ENCODE assay signal across 24 cellular contexts in genomic region chr13:22193070-22193469, GRCh38.
A peak's percentile ranks its signal among the peaks of the same experiment; 100 is the strongest.
DNase-seq lines count a peak whose midpoint lies in the region; ATAC-seq, FAIRE-seq and TF ChIP-seq lines count a peak whose summit lies in the region.
"Had no signal": no experiment of that assay in that cellular context is flagged by ENCODE, and none has a peak within 500 bp of the region (broad histone marks: within the 10 kb centered on the region; RNA-seq: fewer than 3 reads in every experiment).

No MANE protein-coding gene starts in this region.

- DNase-seq in activated CD8-positive, alpha-beta T cell treated with anti-CD3 and anti-CD28 coated beads for 36 hours, result peak; percentile 29
- DNase-seq in activated CD8-positive, alpha-beta T cell treated with anti-CD3 and anti-CD28 coated beads, Interleukin-2, amount 10 ng/mL, durations not matched to agents 7 days and 5 days, result no peak
- DNase-seq in GM12878 (ENCODE audit: low read depth, low spot score) (no peak), smooth muscle cell (lab: John Stamatoyannopoulos, UW; ENCODE audit: unreplicated experiment) (no peak)
- DNase-seq: CD8-positive, alpha-beta memory T cell; HCEC 1CT; KBM-7; NCI-H1105; NCI-H146; NCI-H2029; NCI-H2227 treated with DMSO at 0.1 percent for 48 hours; NCI-H510A treated with DMSO at 0.1 percent for 48 hours; NCI-H748 treated with DMSO at 0.1 percent for 48 hours; PC-9; SHP77 treated with DMSO at 0.1 percent for 48 hours had no signal

- H3K27ac ChIP-seq in GM12878 (ENCODE audit: control insufficient read depth, insufficient read depth) (no peak overlapping the region), smooth muscle cell (ENCODE audit: low read depth) (no peak overlapping the region)
- H3K27ac ChIP-seq: C4-2B, PC-9, RWPE1, SK-N-MC had no signal

- no peaks in the 10 kb centered on the region for H3K36me3 Mint-ChIP-seq in activated CD8-positive, alpha-beta T cell treated with anti-CD3 and anti-CD28 coated beads for 36 hours (ENCODE audit: low read depth)
- no peaks in the 10 kb centered on the region for H3K36me3 Mint-ChIP-seq in activated CD8-positive, alpha-beta T cell treated with anti-CD3 and anti-CD28 coated beads, Interleukin-2, amount 10 ng/mL, durations not matched to agents 7 days and 5 days (ENCODE audit: low read depth)

- intact Hi-C loops in activated CD8-positive, alpha-beta T cell treated with anti-CD3 and anti-CD28 coated beads for 36 hours (cut with micrococcal nuclease), result no loop called here
- intact Hi-C loops in GM12878 (cut with micrococcal nuclease; ENCODE audit: unreplicated experiment), result no loop called here

- H3K36me3 ChIP-seq in GM12878 (ENCODE audit: control insufficient read depth in 2 of 2, insufficient read depth in 2 of 2, low read length in 1 of 2) (no peaks in the 10 kb centered on the region), smooth muscle cell (ENCODE audit: low read depth) (no peaks in the 10 kb centered on the region)

- TF ChIP-seq RAD21 in GM12878 (IDR thresholded peaks at IDR 0.05; ENCODE audit: insufficient read depth, low read depth, low read length), result no peak

- peak; percentile 68 for ATAC-seq in activated CD8-positive, alpha-beta T cell treated with anti-CD3 and anti-CD28 coated beads for 36 hours
- ATAC-seq in activated CD8-positive, alpha-beta T cell treated with anti-CD3 and anti-CD28 coated beads, Interleukin-2, amount 10 ng/mL, durations not matched to agents 7 days and 5 days, result no peak
- ATAC-seq in GM18867 (IDR thresholded peaks at IDR 0.05; ENCODE audit: unreplicated experiment) (peak; percentile 48), HG03039 (IDR thresholded peaks at IDR 0.05; ENCODE audit: unreplicated experiment) (peak; percentile 59), GM12878 (no peak), GM21528 (IDR thresholded peaks at IDR 0.05; ENCODE audit: low FRiP score, unreplicated experiment) (no peak), HG03025 (IDR thresholded peaks at IDR 0.05; ENCODE audit: low FRiP score, unreplicated experiment) (no peak)
- ATAC-seq: GM23338 had no signal

- no peak for FAIRE-seq in GM12878 (lab: Jason Lieb, UNC)
- FAIRE-seq: G401.6 had no signal

- H3K4me3 Mint-ChIP-seq in activated CD8-positive, alpha-beta T cell treated with anti-CD3 and anti-CD28 coated beads for 36 hours, result no peak overlapping the region
- H3K4me3 Mint-ChIP-seq in activated CD8-positive, alpha-beta T cell treated with anti-CD3 and anti-CD28 coated beads, Interleukin-2, amount 10 ng/mL, durations not matched to agents 7 days and 5 days, result no peak overlapping the region
- H3K4me3 Mint-ChIP-seq: CD8-positive, alpha-beta memory T cell; GM23338 had no signal

- TF ChIP-seq POLR2A in GM12878 (IDR thresholded peaks at IDR 0.05; ENCODE audit: low read depth, low read length), result no peak

- SMC1A ChIA-PET in GM12878 (lab: Charles Lee; ENCODE audit: uncharacterized antibody, unreplicated experiment), result interaction anchor here (1.2 kb wide), 1 partner anchor 32 kb away, joined by 3 read pairs; no protein-coding TSS in a partner anchor

- RAD21 ChIA-PET in GM12878 (lab: Charles Lee; ENCODE audit: unreplicated experiment), result no interaction called here

- H3K9me3 ChIP-seq in GM12878 (replicated peaks; ENCODE audit: control insufficient read depth, insufficient read depth, low read length) (no peaks in the 10 kb centered on the region; the same call in 2 of the 3 replicates), smooth muscle cell (replicated peaks; ENCODE audit: low read depth) (no peaks in the 10 kb centered on the region)

- H3K27me3 ChIP-seq in GM12878 (replicated peaks in 1 of 2; ENCODE audit: control insufficient read depth in 2 of 2, insufficient read depth in 2 of 2, low read length in 1 of 2) (no peaks in the 10 kb centered on the region), smooth muscle cell (ENCODE audit: low read depth) (no peaks in the 10 kb centered on the region)

- H3K4me2 ChIP-seq in GM12878 (ENCODE audit: control insufficient read depth, insufficient read depth), result no peak overlapping the region
- no peak overlapping the region for H3K4me2 ChIP-seq in smooth muscle cell
- H3K4me2 ChIP-seq: GM23338, PC-9 had no signal

- no TSS peak for BruUV-seq in GM12878 (replicated peaks; lab: Mats Ljungman, UMichigan)

- H3F3A ChIP-seq in smooth muscle cell (ENCODE audit: low read depth), result peaks cover 6% of the 10 kb centered on the region

- H3K79me2 ChIP-seq in GM12878 (ENCODE audit: control insufficient read depth, insufficient read depth, low read length) (no peaks in the 10 kb centered on the region), smooth muscle cell (ENCODE audit: low read depth) (no peaks in the 10 kb centered on the region)

- H3K4me1 ChIP-seq in GM12878 (ENCODE audit: control insufficient read depth, insufficient read depth, low read length) (no peaks in the 10 kb centered on the region), smooth muscle cell (ENCODE audit: low read depth) (peaks cover under 1% of the 10 kb centered on the region)

- TF ChIP-seq EP300 in GM12878 (IDR thresholded peaks at IDR 0.05; ENCODE audit: borderline replicate concordance in 1 of 2, control insufficient read depth in 1 of 2, low read depth in 2 of 2, low read length in 2 of 2), result no peak

- H3K27me3 Mint-ChIP-seq in activated CD8-positive, alpha-beta T cell treated with anti-CD3 and anti-CD28 coated beads for 36 hours, result no peaks in the 10 kb centered on the region
- H3K27me3 Mint-ChIP-seq in activated CD8-positive, alpha-beta T cell treated with anti-CD3 and anti-CD28 coated beads, Interleukin-2, amount 10 ng/mL, durations not matched to agents 7 days and 5 days (ENCODE audit: low read depth), result no peaks in the 10 kb centered on the region
- H3K27me3 Mint-ChIP-seq: CD8-positive, alpha-beta memory T cell had no signal

- no peak overlapping the region for H3K9ac ChIP-seq in GM12878 (ENCODE audit: control insufficient read depth, insufficient read depth, low read length)
- no peak overlapping the region for H3K9ac ChIP-seq in smooth muscle cell (ENCODE audit: low read depth)

- CTCF ChIA-PET in activated CD8-positive, alpha-beta T cell treated with anti-CD3 and anti-CD28 coated beads for 36 hours (lab: Charles Lee), result no interaction called here
- CTCF ChIA-PET in activated CD8-positive, alpha-beta T cell treated with anti-CD3 and anti-CD28 coated beads, Interleukin-2, amount 10 ng/mL, durations not matched to agents 7 days and 5 days (lab: Charles Lee), result no interaction called here
- CTCF ChIA-PET in GM12878 (lab: Yijun Ruan, JAX), result no interaction called here

- H3K27ac Mint-ChIP-seq in activated CD8-positive, alpha-beta T cell treated with anti-CD3 and anti-CD28 coated beads for 36 hours, result no peak overlapping the region
- no peak overlapping the region for H3K27ac Mint-ChIP-seq in activated CD8-positive, alpha-beta T cell treated with anti-CD3 and anti-CD28 coated beads, Interleukin-2, amount 10 ng/mL, durations not matched to agents 7 days and 5 days
- H3K27ac Mint-ChIP-seq: CD8-positive, alpha-beta memory T cell; GM23338 had no signal

- H3K9me3 Mint-ChIP-seq in activated CD8-positive, alpha-beta T cell treated with anti-CD3 and anti-CD28 coated beads for 36 hours, result no peaks in the 10 kb centered on the region
- H3K9me3 Mint-ChIP-seq in activated CD8-positive, alpha-beta T cell treated with anti-CD3 and anti-CD28 coated beads, Interleukin-2, amount 10 ng/mL, durations not matched to agents 7 days and 5 days (ENCODE audit: insufficient read depth), result no peaks in the 10 kb centered on the region
- H3K9me3 Mint-ChIP-seq: CD8-positive, alpha-beta memory T cell; GM23338 had no signal

- 29% methylated on average over 2 of the region's 2 CpGs for WGBS in GM12878 (ENCODE audit: insufficient coverage, insufficient replicate concordance, low lambda C conversion rate, missing lambda C conversion rate)
- 83% methylated on average over 2 of the region's 2 CpGs for WGBS in smooth muscle cell (ENCODE audit: low lambda C conversion rate)

- no peak for TF ChIP-seq CTCF in activated CD8-positive, alpha-beta T cell treated with anti-CD3 and anti-CD28 coated beads for 36 hours (IDR thresholded peaks at IDR 0.05)
- no peak for TF ChIP-seq CTCF in GM12878 (IDR thresholded peaks at IDR 0.05 in 2 of 3, conservative IDR thresholded peaks at IDR 0.05 in 1 of 3; ENCODE audit: control insufficient read depth in 2 of 3, extremely low read depth in 1 of 3, insufficient read depth in 1 of 3, low read depth in 3 of 3, low read length in 3 of 3)
- TF ChIP-seq CTCF in smooth muscle cell (IDR thresholded peaks at IDR 0.05; ENCODE audit: borderline replicate concordance, insufficient read depth, poor library complexity, severe bottlenecking), result no peak

- in situ Hi-C loops in GM12878 (cut with MboI), result no loop called here

- H2AFZ ChIP-seq in GM12878 (ENCODE audit: control insufficient read depth, low read depth, low read length) (no peak overlapping the region), smooth muscle cell (ENCODE audit: low read depth) (no peak overlapping the region)
- H2AFZ ChIP-seq: GM23338, PC-9 had no signal

- H4K20me1 ChIP-seq in GM12878 (ENCODE audit: control insufficient read depth, insufficient read depth), result no peaks in the 10 kb centered on the region
- H4K20me1 ChIP-seq in smooth muscle cell (ENCODE audit: low read depth), result no peaks in the 10 kb centered on the region

- H3K4me3 ChIP-seq in GM12878 (no peak overlapping the region), smooth muscle cell (no peak overlapping the region)
- H3K4me3 ChIP-seq: GM23338, PC-9, SK-N-MC had no signal

- no peaks in the 10 kb centered on the region for H3K4me1 Mint-ChIP-seq in activated CD8-positive, alpha-beta T cell treated with anti-CD3 and anti-CD28 coated beads for 36 hours (ENCODE audit: low read depth)
- no peaks in the 10 kb centered on the region for H3K4me1 Mint-ChIP-seq in activated CD8-positive, alpha-beta T cell treated with anti-CD3 and anti-CD28 coated beads, Interleukin-2, amount 10 ng/mL, durations not matched to agents 7 days and 5 days (ENCODE audit: low read depth)

- POLR2A ChIA-PET in activated CD8-positive, alpha-beta T cell treated with anti-CD3 and anti-CD28 coated beads for 36 hours (lab: Charles Lee), result no interaction called here
- POLR2A ChIA-PET in activated CD8-positive, alpha-beta T cell treated with anti-CD3 and anti-CD28 coated beads, Interleukin-2, amount 10 ng/mL, durations not matched to agents 7 days and 5 days (lab: Charles Lee), result no interaction called here
- POLR2A ChIA-PET in GM12878 (lab: Charles Lee), result no interaction called here

TF ChIP-seq in GM12878, 131 proteins besides CTCF, POLR2A, EP300 and RAD21 (continues in another document):
- no peak for TF ChIP-seq POLR2AphosphoS5 (IDR thresholded peaks at IDR 0.05; ENCODE audit: low read length)

Comparison
In these comparisons a context has a peak if more than half of its experiments do, and no peak if none do; other contexts are left out.
1. ATAC-seq: peak in activated CD8-positive, alpha-beta T cell treated with anti-CD3 and anti-CD28 coated beads for 36 hours (single experiment), GM18867 (single experiment) and HG03039 (single experiment); none in activated CD8-positive, alpha-beta T cell treated with anti-CD3 and anti-CD28 coated beads, Interleukin-2, amount 10 ng/mL, durations not matched to agents 7 days and 5 days (single experiment), GM12878 (single experiment), GM21528 (single experiment) and HG03025 (single experiment).